ENCODE assay signal across 33 cellular contexts in the genomic region with DNA sequence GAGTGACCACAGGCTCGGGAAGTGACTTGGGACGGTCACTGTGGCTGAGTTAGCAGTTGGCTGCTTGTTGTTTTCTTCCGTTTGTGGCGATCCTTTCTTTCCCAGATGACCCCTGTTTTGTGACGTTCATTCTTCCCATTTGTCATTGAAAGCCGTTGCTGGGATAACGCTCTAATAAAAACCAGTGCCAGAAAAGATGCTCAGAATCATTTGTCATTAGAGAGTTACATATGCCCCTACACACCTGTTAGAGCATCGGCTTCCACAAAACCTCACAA. TPM values are rescaled to one million over a fixed set of nuclear protein-coding genes. Genes with fewer than 3 reads are reported as not detected.
"Had no signal": no experiment of that assay in that cellular context is flagged by ENCODE, and none has a peak within 500 bp of the region (broad histone marks: within the 10 kb centered on the region; RNA-seq: fewer than 3 reads in every experiment).

No MANE protein-coding gene starts in this region.

- H3K9me3 Mint-ChIP-seq: activated naive CD4-positive, alpha-beta T cell treated with anti-CD3 and anti-CD28 coated beads for 36 hours; activated naive CD8-positive, alpha-beta T cell treated with anti-CD3 and anti-CD28 coated beads for 36 hours; activated T-helper 1 cell treated with anti-CD3 and anti-CD28 coated beads, Interleukin-12 subunit alpha, Interleukin-12 subunit beta, Interleukin-2, Interleukin-4 antibody, amounts not matched to agents 30 ng/mL and 10 ng/mL and 1 ng/mL, durations not matched to agents 14 hours and 24 hours and 36 hours; immature natural killer cell; stimulated activated memory B cell treated with anti-CD40 and anti-IgM and Interleukin-4, amounts not matched to agents 10 μg/mL and 1 μg/mL and 100 μg/mL, for 72 hours had no signal

- DNase-seq: activated CD4-positive, alpha-beta T cell treated with anti-CD3 and anti-CD28 coated beads for 36 hours; activated CD4-positive, alpha-beta T cell treated with anti-CD3 and anti-CD28 coated beads, Interleukin-2, amount 50 U/mL, for 4 hours; activated CD4-positive, CD25-positive, alpha-beta regulatory T cell; activated effector memory CD4-positive, alpha-beta T cell treated with anti-CD3 and anti-CD28 coated beads, Interleukin-2, amount 50 U/mL, for 16 hours; activated naive CD4-positive, alpha-beta T cell treated with anti-CD3 and anti-CD28 coated beads for 36 hours; activated naive CD8-positive, alpha-beta T cell treated with anti-CD3 and anti-CD28 coated beads for 36 hours; activated T-cell treated with anti-CD3 and anti-CD28 coated beads, Interleukin-2, amount 50 U/mL, for 1 hour; cerebellar nuclear complex; dorsolateral prefrontal cortex; immature natural killer cell; naive B cell; retina; sigmoid colon; small intestine; stimulated activated CD4-positive, alpha-beta T cell treated with anti-CD3 and anti-CD28 coated beads, Interleukin-1b, Interleukin-23, amount 100 ng/mL, for 48 hours; stimulated activated CD4-positive, alpha-beta T cell treated with anti-CD3 and anti-CD28 coated beads, Interleukin-4, amount 100 ng/mL, for 4 hours; stimulated activated CD8-positive, alpha-beta memory T cell treated with anti-CD3 and anti-CD28 coated beads, Interleukin-4, amount 100 ng/mL, for 48 hours; stomach; T-helper 2 cell had no signal

- H3K4me1 Mint-ChIP-seq: activated CD4-positive, alpha-beta T cell treated with anti-CD3 and anti-CD28 coated beads for 36 hours; activated naive CD8-positive, alpha-beta T cell treated with anti-CD3 and anti-CD28 coated beads for 36 hours; stimulated activated memory B cell treated with anti-CD40 and anti-IgM and Interleukin-4, amounts not matched to agents 10 μg/mL and 1 μg/mL and 100 μg/mL, for 72 hours had no signal

- ATAC-seq: activated CD4-positive, alpha-beta T cell treated with anti-CD3 and anti-CD28 coated beads for 36 hours; gastroesophageal sphincter; stimulated activated memory B cell treated with anti-CD40 and anti-IgM and Interleukin-4, amounts not matched to agents 10 μg/mL and 1 μg/mL and 100 μg/mL, for 72 hours had no signal

- H3K4me1 ChIP-seq: prostate gland had no signal

- H3K27ac Mint-ChIP-seq: activated CD4-positive, alpha-beta T cell treated with anti-CD3 and anti-CD28 coated beads for 36 hours; activated naive CD4-positive, alpha-beta T cell treated with anti-CD3 and anti-CD28 coated beads for 36 hours; activated naive CD8-positive, alpha-beta T cell treated with anti-CD3 and anti-CD28 coated beads for 36 hours; activated T-helper 1 cell treated with anti-CD3 and anti-CD28 coated beads, Interleukin-12 subunit alpha, Interleukin-12 subunit beta, Interleukin-2, Interleukin-4 antibody, amounts not matched to agents 30 ng/mL and 10 ng/mL and 1 ng/mL, durations not matched to agents 14 hours and 24 hours and 36 hours; immature natural killer cell; naive B cell; stimulated activated memory B cell treated with anti-CD40 and anti-IgM and Interleukin-4, amounts not matched to agents 10 μg/mL and 1 μg/mL and 100 μg/mL, for 72 hours had no signal

- H3K4me3 ChIP-seq: adrenal gland, cardiac muscle cell, colonic mucosa, dorsolateral prefrontal cortex, gastroesophageal sphincter, lung, ovary, prostate gland, sigmoid colon, thyroid gland, vagina had no signal

- H3K27me3 ChIP-seq: adrenal gland, cardiac muscle cell, colonic mucosa, ovary, thyroid gland, upper lobe of left lung, vagina had no signal

- H3K27ac ChIP-seq: cardiac muscle cell, colonic mucosa, dorsolateral prefrontal cortex, gastroesophageal sphincter, ovary, prostate gland, sigmoid colon, stomach, thyroid gland, upper lobe of left lung, vagina had no signal

- FAIRE-seq: endothelial cell of umbilical vein, small intestine had no signal

- H3K36me3 Mint-ChIP-seq: activated naive CD8-positive, alpha-beta T cell treated with anti-CD3 and anti-CD28 coated beads for 36 hours; brain; stimulated activated memory B cell treated with anti-CD40 and anti-IgM and Interleukin-4, amounts not matched to agents 10 μg/mL and 1 μg/mL and 100 μg/mL, for 72 hours had no signal

- H3K36me3 ChIP-seq: adrenal gland, cardiac muscle cell, colonic mucosa, gastroesophageal sphincter, ovary, prostate gland, sigmoid colon, stomach, thyroid gland, upper lobe of left lung, vagina had no signal

- H3K9me3 ChIP-seq: adrenal gland, colonic mucosa, gastroesophageal sphincter, ovary, prostate gland, sigmoid colon, thyroid gland, upper lobe of left lung, vagina had no signal

- H3K4me3 Mint-ChIP-seq: activated CD4-positive, alpha-beta T cell treated with anti-CD3 and anti-CD28 coated beads for 36 hours; activated naive CD4-positive, alpha-beta T cell treated with anti-CD3 and anti-CD28 coated beads for 36 hours; activated naive CD8-positive, alpha-beta T cell treated with anti-CD3 and anti-CD28 coated beads for 36 hours; activated T-helper 1 cell treated with anti-CD3 and anti-CD28 coated beads, Interleukin-12 subunit alpha, Interleukin-12 subunit beta, Interleukin-2, Interleukin-4 antibody, amounts not matched to agents 30 ng/mL and 10 ng/mL and 1 ng/mL, durations not matched to agents 14 hours and 24 hours and 36 hours; immature natural killer cell; stimulated activated memory B cell treated with anti-CD40 and anti-IgM and Interleukin-4, amounts not matched to agents 10 μg/mL and 1 μg/mL and 100 μg/mL, for 72 hours had no signal

RNA-seq across cellular contexts. Expression of gene MCF2L, which starts 39.3 kb away (rescaled TPM):
- total RNA-seq: activated T-helper 1 cell treated with anti-CD3 and anti-CD28 coated beads, Interleukin-12 subunit alpha, Interleukin-12 subunit beta, Interleukin-2, Interleukin-4 antibody, amounts not matched to agents 30 ng/mL and 10 ng/mL and 1 ng/mL, durations not matched to agents 14 hours and 24 hours and 36 hours had no signal
